In genomic region chr12:91926810-91927209, GRCh38 we compare ENCODE assay signal across 9 cellular contexts.
DNase-seq lines count a peak whose midpoint lies in the region; TF ChIP-seq lines count a peak whose summit lies in the region.
"Had no signal": no experiment of that assay in that cellular context is flagged by ENCODE, and none has a peak within 500 bp of the region (broad histone marks: within the 10 kb centered on the region; RNA-seq: fewer than 3 reads in every experiment).

No MANE protein-coding gene starts in this region.

- peak overlapping the region in 1 of 8 donors; percentile 0 for H3K27ac ChIP-seq in spleen

- no peak for TF ChIP-seq POLR2A in spleen (IDR thresholded peaks at IDR 0.05)

- WGBS in spleen, 5 donors: 78 to 86% (median 82%) methylated on average over 1 of the region's 1 CpG

- no peaks in the 10 kb centered on the region for H3K4me1 ChIP-seq in spleen

- DNase-seq in GM04504 (ENCODE audit: low read depth) (peak; percentile 40), NCI-H2081 treated with DMSO at 0.1 percent for 48 hours (lab: John Stamatoyannopoulos, UW) (peak; percentile 36), choroid plexus epithelial cell (ENCODE audit: low read depth) (peak; percentile 67), myocyte (ENCODE audit: low read depth) (peak; percentile 39), NOMO-1 treated with dmso at 0.1 percent for 144 hours (lab: John Stamatoyannopoulos, UW; ENCODE audit: unreplicated experiment) (no peak), UCSD-AML1 (lab: John Stamatoyannopoulos, UW; ENCODE audit: unreplicated experiment) (no peak), amygdala (lab: John Stamatoyannopoulos, UW) (no peak), spleen (no peak)
- DNase-seq: activated T-cell treated with anti-CD3 and anti-CD28 coated beads for 4 hours had no signal

- H3K4me3 ChIP-seq in choroid plexus epithelial cell (ENCODE audit: low read depth, low read length) (no peak overlapping the region), spleen (no peak overlapping the region)

- peaks cover 0 to 12% (median 2%) of the 10 kb centered on the region in 8 donors for H3K9me3 ChIP-seq in spleen

- no peaks in the 10 kb centered on the region for H3K36me3 ChIP-seq in spleen

- H3K27me3 ChIP-seq in spleen (replicated peaks in 1 of 7): no peaks in the 10 kb centered on the region

- intact Hi-C loops in spleen (cut with DNase I; ENCODE audit: low total_unique reads): no loop called here

- no peak for TF ChIP-seq CTCF in choroid plexus epithelial cell (conservative IDR thresholded peaks at IDR 0.05; ENCODE audit: low read depth, low read length)
- TF ChIP-seq CTCF in spleen (IDR thresholded peaks at IDR 0.05 in 8 of 11, conservative IDR thresholded peaks at IDR 0.05 in 3 of 11): no peak

Comparison
In these comparisons a context has a peak if more than half of its experiments do, and no peak if none do; other contexts are left out.
1. DNase-seq: peak in GM04504 (single experiment), NCI-H2081 treated with DMSO at 0.1 percent for 48 hours (single experiment), choroid plexus epithelial cell (single experiment) and myocyte (single experiment); none in NOMO-1 treated with dmso at 0.1 percent for 144 hours (single experiment), UCSD-AML1 (single experiment), amygdala (0 of 56) and spleen (single experiment).